Comparison of ENCODE assay signal across 8 cellular contexts in the genomic region with DNA sequence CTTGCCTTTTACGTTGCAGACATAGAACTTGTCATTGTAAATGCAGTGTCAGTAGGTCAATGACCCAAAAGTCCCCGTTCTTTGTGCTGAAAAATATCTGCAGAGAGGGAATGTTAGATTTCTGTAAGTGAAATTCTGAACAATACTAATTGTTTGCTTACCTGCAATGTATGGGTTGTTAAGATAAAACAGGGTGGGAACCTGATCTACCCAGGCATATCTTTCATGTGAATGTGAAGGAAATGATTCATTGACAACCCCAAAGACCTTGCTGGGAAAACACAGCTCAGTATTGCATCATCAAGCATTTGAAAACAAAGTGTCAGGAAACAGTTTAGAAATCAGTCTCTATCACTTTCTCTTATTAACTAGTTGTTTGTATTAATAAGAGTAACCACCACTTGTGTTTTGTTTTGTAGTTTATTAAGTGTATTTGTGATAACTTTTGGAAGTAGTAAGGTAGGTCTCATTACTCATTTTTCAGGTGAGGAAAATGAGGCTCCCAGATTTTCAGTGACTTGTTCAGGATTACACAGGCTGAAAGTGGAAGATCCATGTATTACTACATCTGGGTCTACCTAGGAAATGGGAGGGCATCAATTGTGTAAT. TPM values are rescaled to one million over a fixed set of nuclear protein-coding genes. Genes with fewer than 3 reads are reported as not detected.
DNase-seq lines count a peak whose midpoint lies in the region; ATAC-seq and TF ChIP-seq lines count a peak whose summit lies in the region.

No MANE protein-coding gene starts in this region.

- H3K9me3 ChIP-seq in colonic mucosa (no peaks in the 10 kb centered on the region), tibial nerve (peaks cover 0 to 11% (median 0%) of the 10 kb centered on the region in 4 donors)

- H3K27ac ChIP-seq in colonic mucosa, result peak overlapping the region; percentile 54
- peak overlapping the region in 2 of 4 donors; percentile 36 to 68 for H3K27ac ChIP-seq in tibial nerve

- H3K36me3 ChIP-seq in colonic mucosa, result no peaks in the 10 kb centered on the region
- H3K36me3 ChIP-seq in tibial nerve, result no peaks in the 10 kb centered on the region

- peak; percentile 1 for DNase-seq in activated gamma-delta T cell treated with anti-CD3 and anti-CD28 coated beads, Interleukin-2, amount 50 U/mL, for 16 hours (ENCODE audit: low read depth)
- DNase-seq in activated gamma-delta T cell treated with Interleukin-2 at 50 U/mL for 16 hours, result no peak
- peak; percentile 37 for DNase-seq in NCI-H748 (lab: John Stamatoyannopoulos, UW; ENCODE audit: unreplicated experiment)
- DNase-seq in colonic mucosa, result peak; percentile 37
- DNase-seq in mucosa of gallbladder (ENCODE audit: low spot score), result peak; percentile 15
- DNase-seq in NCI-H187 treated with DMSO at 0.1 percent for 48 hours (lab: John Stamatoyannopoulos, UW), result no peak
- no peak for DNase-seq in tibial nerve (ENCODE audit: low spot score in 2 of 2)

- H3K9ac ChIP-seq in colonic mucosa (ENCODE audit: low read depth in 2 of 2, low read length in 2 of 2), result no peak overlapping the region

- H3K27me3 ChIP-seq in colonic mucosa, result no peaks in the 10 kb centered on the region
- no peaks in the 10 kb centered on the region for H3K27me3 ChIP-seq in tibial nerve

- TF ChIP-seq EP300 in tibial nerve (IDR thresholded peaks at IDR 0.05), result peak in 1 of 2 donors; percentile 87

- TF ChIP-seq CTCF in colonic mucosa (IDR thresholded peaks at IDR 0.05) (no peak), tibial nerve (IDR thresholded peaks at IDR 0.05) (no peak)

- intact Hi-C loops in colonic mucosa (cut with DNase I), result no loop called here

- H3K4me1 ChIP-seq in colonic mucosa (no peaks in the 10 kb centered on the region), tibial nerve (peaks cover 0 to 27% (median 0%) of the 10 kb centered on the region in 4 donors)

- WGBS in tibial nerve, 2 donors, result 35 to 44% methylated on average over 2 of the region's 2 CpGs

- H3K4me3 ChIP-seq in colonic mucosa (no peak overlapping the region), tibial nerve (no peak overlapping the region)

- TF ChIP-seq POLR2A in tibial nerve (IDR thresholded peaks at IDR 0.05), result no peak

- no peak for ATAC-seq in HG02642 (IDR thresholded peaks at IDR 0.05; ENCODE audit: poor library complexity, unreplicated experiment)

RNA-seq across cellular contexts. Expression of a gene that starts 57.9 kb away (rescaled TPM):
- total RNA-seq in colonic mucosa, result 100 to 1,000 TPM in 1 of 2 donors, 10 to 100 TPM in 1; 98.5 to 158 TPM
- 137 TPM for total RNA-seq in mucosa of gallbladder
- total RNA-seq in tibial nerve, result 100 to 1,000 TPM; 368 to 440 (median 381) TPM

Comparison
In these comparisons a context has a peak if more than half of its experiments do, and no peak if none do; other contexts are left out.
1. DNase-seq: peak in activated gamma-delta T cell treated with anti-CD3 and anti-CD28 coated beads, Interleukin-2, amount 50 U/mL, for 16 hours (single experiment), NCI-H748 (single experiment), colonic mucosa (single experiment) and mucosa of gallbladder (single experiment); none in activated gamma-delta T cell treated with Interleukin-2 at 50 U/mL for 16 hours (single experiment), NCI-H187 treated with DMSO at 0.1 percent for 48 hours (single experiment) and tibial nerve (0 of 2).